ENCODE assay signal across 8 cellular contexts in genomic region chr1:198157241-198157846, GRCh38. TPM values are rescaled to one million over a fixed set of nuclear protein-coding genes. Genes with fewer than 3 reads are reported as not detected.
DNase-seq lines count a peak whose midpoint lies in the region; ATAC-seq and TF ChIP-seq lines count a peak whose summit lies in the region.

No MANE protein-coding gene starts in this region.

- H3K79me1 ChIP-seq in trophoblast cell (ENCODE audit: low read length): peaks cover 25% of the 10 kb centered on the region

- peak overlapping the region; percentile 93 for H3K4ac ChIP-seq in trophoblast cell (ENCODE audit: low read depth, low read length)

- DNase-seq in NCI-H1417 (lab: John Stamatoyannopoulos, UW): peak; percentile 76 to 90 (median 83)
- DNase-seq in T follicular helper cell (ENCODE audit: low read depth): peak; percentile 71
- DNase-seq in heart left ventricle: peak; percentile 92 to 93 (median 93)
- DNase-seq in trophoblast cell: peak; percentile 90 to 95
- DNase-seq in transverse colon: peak; percentile 91

- H2AFZ ChIP-seq in trophoblast cell (ENCODE audit: insufficient read depth, low read length, poor library complexity): peak overlapping the region; percentile 75

- H3K18ac ChIP-seq in trophoblast cell (ENCODE audit: low read length): peak overlapping the region; percentile 95

- H4K12ac ChIP-seq in trophoblast cell (ENCODE audit: low read depth, low read length): peak overlapping the region; percentile 80

- H2AK5ac ChIP-seq in trophoblast cell (ENCODE audit: low read length): no peak overlapping the region

- H3K9me3 ChIP-seq in heart left ventricle (no peaks in the 10 kb centered on the region), trophoblast cell (ENCODE audit: insufficient read depth, low read depth, low read length) (no peaks in the 10 kb centered on the region), transverse colon (no peaks in the 10 kb centered on the region)

- H3K79me2 ChIP-seq in trophoblast cell (ENCODE audit: control insufficient read depth, insufficient read depth, low read length, poor library complexity): peaks cover 12% of the 10 kb centered on the region

- H4K91ac ChIP-seq in trophoblast cell (ENCODE audit: low read depth, low read length): peak overlapping the region; percentile 93

- H3K27me3 ChIP-seq in heart left ventricle (no peaks in the 10 kb centered on the region), trophoblast cell (ENCODE audit: insufficient read depth, low read length) (no peaks in the 10 kb centered on the region), transverse colon (no peaks in the 10 kb centered on the region)

- peak overlapping the region; percentile 86 for H2BK5ac ChIP-seq in trophoblast cell (ENCODE audit: low read depth, low read length, poor library complexity)

- H3K36me3 ChIP-seq in heart left ventricle: no peaks in the 10 kb centered on the region
- H3K36me3 ChIP-seq in trophoblast cell (ENCODE audit: control insufficient read depth in 1 of 2, insufficient read depth in 2 of 2, low read length in 2 of 2): no peaks in the 10 kb centered on the region
- H3K36me3 ChIP-seq in transverse colon: no peaks in the 10 kb centered on the region

- H3K4me2 ChIP-seq in trophoblast cell (ENCODE audit: low read length): peak overlapping the region; percentile 72

- peak overlapping the region; percentile 61 for H3K27ac ChIP-seq in adipose tissue (ENCODE audit: low read depth, low read length)
- H3K27ac ChIP-seq in heart left ventricle: peak overlapping the region; percentile 97 to 99 (median 98)
- H3K27ac ChIP-seq in trophoblast cell (ENCODE audit: low read depth, low read length): peak overlapping the region; percentile 94
- H3K27ac ChIP-seq in transverse colon: peak overlapping the region; percentile 99 to 100 (median 100)

- peak overlapping the region; percentile 91 for H3K9ac ChIP-seq in trophoblast cell (ENCODE audit: low read length)

- TF ChIP-seq POLR2A in heart left ventricle (IDR thresholded peaks at IDR 0.05) (peak in 1 of 2 donors; percentile 62), transverse colon (IDR thresholded peaks at IDR 0.05) (peak; percentile 57)

- H2BK12ac ChIP-seq in trophoblast cell (ENCODE audit: low read length): no peak overlapping the region

- 0 to 1% (median 1%) methylated on average over 60 to 62 of the region's 62 CpGs for WGBS in adipose tissue, 3 donors
- 0 to 1% (median 0%) methylated on average over 35 to 62 of the region's 62 CpGs for WGBS in heart left ventricle, 4 donors
- WGBS in trophoblast cell (ENCODE audit: extremely low coverage, insufficient coverage, insufficient read length): no CpG with 5 or more reads among the region's 62 CpGs
- WGBS in transverse colon (ENCODE audit: low coverage in 1 of 2), 2 donors: 0 to 4% methylated on average over 4 to 49 of the region's 62 CpGs

- H3K23ac ChIP-seq in trophoblast cell (ENCODE audit: low read length): no peak overlapping the region

- TF ChIP-seq EP300 in transverse colon (IDR thresholded peaks at IDR 0.05; ENCODE audit: low read depth): no peak

- peaks cover 0 to 65% (median 48%) of the 10 kb centered on the region in 12 donors for H3K4me1 ChIP-seq in heart left ventricle
- H3K4me1 ChIP-seq in trophoblast cell (ENCODE audit: control insufficient read depth in 1 of 2, insufficient read depth in 2 of 2, low read length in 2 of 2): peaks cover 5 to 11% of the 10 kb centered on the region in 2 experiments
- H3K4me1 ChIP-seq in transverse colon: peaks cover 14 to 41% (median 30%) of the 10 kb centered on the region in 4 donors

- H3K4me3 ChIP-seq in GM12875 (ENCODE audit: low read depth, low read length): peak overlapping the region; percentile 88
- H3K4me3 ChIP-seq in heart left ventricle: peak overlapping the region; percentile 75 to 100 (median 89)
- H3K4me3 ChIP-seq in trophoblast cell (ENCODE audit: low read depth, low read length): peak overlapping the region; percentile 95
- peak overlapping the region; percentile 82 to 100 (median 96) for H3K4me3 ChIP-seq in transverse colon

- TF ChIP-seq CTCF in GM12875 (IDR thresholded peaks at IDR 0.05; ENCODE audit: borderline replicate concordance, insufficient read depth, low read depth, low read length) (no peak), heart left ventricle (IDR thresholded peaks at IDR 0.05) (no peak), transverse colon (IDR thresholded peaks at IDR 0.05) (no peak)

- intact Hi-C loops in heart left ventricle (cut with DNase I): loop anchor here (2.0 to 10.0 kb wide), 13 partner anchors 47 to 383 kb away; partner anchors contain the start of genes C1orf53 (in 1 of the 10) and DENND1B (in 1 of the 10)
- intact Hi-C loops in transverse colon (cut with DNase I; ENCODE audit: low total_unique reads): no loop called here

- in situ Hi-C loops in transverse colon (cut with MboI; ENCODE audit: low pct_ligation_motif_present in 1 of 4, low pct_unique_long_range_greater_than_20kb in 1 of 4, low sequenced_read_pairs in 3 of 4): loop anchor here in 1 of 4 donors (25.0 kb wide), 1 partner anchor 530 kb away; no protein-coding TSS in a partner anchor

- peak overlapping the region; percentile 90 for H3K14ac ChIP-seq in trophoblast cell (ENCODE audit: low read length)

- ATAC-seq in HG02798 (IDR thresholded peaks at IDR 0.05; ENCODE audit: poor library complexity, unreplicated experiment): peak; percentile 52
- peak; percentile 65 to 79 (median 76) for ATAC-seq in heart left ventricle

- peak overlapping the region; percentile 98 for H4K8ac ChIP-seq in trophoblast cell (ENCODE audit: low read depth, low read length)

- peak overlapping the region; percentile 52 for H2BK120ac ChIP-seq in trophoblast cell (ENCODE audit: insufficient read depth, low read length, poor library complexity)

RNA-seq across cellular contexts. Expression of gene NEK7, which starts 0.5 kb away (rescaled TPM):
- polyA plus RNA-seq in adipose tissue (10 to 100 TPM in 2 of 3 donors, 1 to 10 TPM in 1; 7.6 to 59.0 (median 22.9) TPM), heart left ventricle (100 to 1,000 TPM in 1 of 2 donors, 10 to 100 TPM in 1; 57.5 to 235 TPM)
- total RNA-seq in heart left ventricle (100 to 1,000 TPM; 179 to 499 (median 286) TPM), transverse colon (10 to 100 TPM; 40.4 to 71.0 (median 57.6) TPM)
- polyA plus RNA-seq in trophoblast cell (2013): 21.8 and 23.2 TPM in 2 replicates

Comparison
In these comparisons a context has a peak if more than half of its experiments do, and no peak if none do; other contexts are left out.
1. Peak in every context shown above with its lines: DNase-seq, ATAC-seq, H3K4me3 ChIP-seq and H3K27ac ChIP-seq.